8 cellular contexts compared by ENCODE assay signal in the genomic region with DNA sequence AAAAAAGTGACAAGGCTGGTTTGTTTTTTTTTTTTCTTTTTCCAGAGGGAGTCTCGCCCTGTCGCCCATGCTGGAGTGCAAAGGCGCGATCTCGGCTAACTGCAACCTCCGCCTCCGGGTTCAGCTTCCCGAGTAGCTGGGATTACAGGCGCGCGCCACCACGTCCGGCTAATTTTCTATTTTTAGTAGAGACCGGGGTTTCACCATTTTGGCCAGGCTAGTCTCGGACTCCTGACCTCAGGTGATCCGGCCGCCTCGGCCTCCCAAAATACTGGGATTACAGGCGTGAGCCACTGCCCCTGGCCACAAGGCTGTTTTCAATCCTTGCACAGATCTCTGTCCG. TPM values are rescaled to one million over a fixed set of nuclear protein-coding genes. Genes with fewer than 3 reads are reported as not detected.
A peak's percentile ranks its signal among the peaks of the same experiment; 100 is the strongest.
DNase-seq lines count a peak whose midpoint lies in the region; ATAC-seq, FAIRE-seq and TF ChIP-seq lines count a peak whose summit lies in the region.

No MANE protein-coding gene starts in this region.

- peak overlapping the region; percentile 64 for H3K4me2 ChIP-seq in DND-41 (ENCODE audit: insufficient read depth, low read length)
- H3K4me2 ChIP-seq in PC-9: peak overlapping the region; percentile 74

- H3K4me1 ChIP-seq in DND-41 (ENCODE audit: insufficient read depth, low read length) (peaks cover 28% of the 10 kb centered on the region), PC-9 (replicated peaks; ENCODE audit: insufficient read depth) (peaks cover 20% of the 10 kb centered on the region), esophagus muscularis mucosa (peaks cover 18 to 47% (median 45%) of the 10 kb centered on the region in 4 donors), pancreas (peaks cover 0 to 17% (median 13%) of the 10 kb centered on the region in 3 donors)

- no peak for FAIRE-seq in pancreas (lab: Jason Lieb, UNC)
- no peak for FAIRE-seq in HTR-8/SVneo (lab: Jason Lieb, UNC)

- peak overlapping the region; percentile 90 for H3K27ac ChIP-seq in DND-41 (ENCODE audit: low read length)
- H3K27ac ChIP-seq in PC-9: peak overlapping the region; percentile 65; the same call in 1 of the 2 replicates
- H3K27ac ChIP-seq in esophagus muscularis mucosa (replicated peaks in 1 of 4): peak overlapping the region; percentile 89 to 95 (median 90)
- peak overlapping the region; percentile 64 to 86 (median 80) for H3K27ac ChIP-seq in pancreas

- H4K20me1 ChIP-seq in DND-41 (ENCODE audit: insufficient read depth, low read length): peaks cover 6% of the 10 kb centered on the region; the same call in 1 of the 2 replicates
- H4K20me1 ChIP-seq in PC-9 (ENCODE audit: insufficient read depth): peaks cover 11% of the 10 kb centered on the region

- ATAC-seq in DND-41 (ENCODE audit: insufficient read depth, low read depth) (no peak), pancreas (no peak), GM21786 (IDR thresholded peaks at IDR 0.05; ENCODE audit: unreplicated experiment) (no peak)

- CTCF ChIA-PET in PC-9 (lab: Charles Lee): no interaction called here

- no peak for TF ChIP-seq POLR2A in esophagus muscularis mucosa (IDR thresholded peaks at IDR 0.05; ENCODE audit: low read depth)

- no peak for DNase-seq in DND-41
- DNase-seq in PC-9: no peak
- DNase-seq in esophagus muscularis mucosa (ENCODE audit: extremely low spot score): no peak
- no peak for DNase-seq in pancreas
- DNase-seq in COLO829 (ENCODE audit: low spot score): no peak
- DNase-seq in HTR-8/SVneo (ENCODE audit: insufficient read length, low spot score): no peak
- DNase-seq in NCI-H1694 treated with DMSO at 0.1 percent for 48 hours (lab: John Stamatoyannopoulos, UW): no peak

- no peaks in the 10 kb centered on the region for H3K27me3 ChIP-seq in DND-41 (ENCODE audit: insufficient read depth, low read length, poor library complexity)
- H3K27me3 ChIP-seq in PC-9 (ENCODE audit: insufficient read depth, low read depth): no peaks in the 10 kb centered on the region
- H3K27me3 ChIP-seq in esophagus muscularis mucosa: no peaks in the 10 kb centered on the region
- H3K27me3 ChIP-seq in pancreas: no peaks in the 10 kb centered on the region

- no peaks in the 10 kb centered on the region for H3K9me3 ChIP-seq in DND-41 (ENCODE audit: insufficient read depth, low read length, severe bottlenecking)
- H3K9me3 ChIP-seq in PC-9 (ENCODE audit: insufficient read depth, low read depth): no peaks in the 10 kb centered on the region
- H3K9me3 ChIP-seq in esophagus muscularis mucosa: peaks cover 0 to 3% (median 0%) of the 10 kb centered on the region in 4 donors
- no peaks in the 10 kb centered on the region for H3K9me3 ChIP-seq in pancreas

- no peak for TF ChIP-seq EP300 in esophagus muscularis mucosa (IDR thresholded peaks at IDR 0.05)

- 15% methylated on average over 19 of the region's 20 CpGs for WGBS in esophagus muscularis mucosa
- WGBS in pancreas, 2 donors: 5 to 6% methylated on average over 20 of the region's 20 CpGs

- TF ChIP-seq CTCF in DND-41 (IDR thresholded peaks at IDR 0.05; ENCODE audit: borderline replicate concordance, extremely low read depth, low read length, poor library complexity, severe bottlenecking) (no peak), PC-9 (conservative IDR thresholded peaks at IDR 0.05) (no peak), esophagus muscularis mucosa (IDR thresholded peaks at IDR 0.05) (no peak), pancreas (IDR thresholded peaks at IDR 0.05) (no peak)

- peaks cover 19% of the 10 kb centered on the region for H3F3A ChIP-seq in PC-9 (ENCODE audit: insufficient read depth, low read depth)

- H3K9ac ChIP-seq in DND-41 (ENCODE audit: low read depth, low read length): peak overlapping the region; percentile 81

- H3K36me3 ChIP-seq in DND-41 (ENCODE audit: insufficient read depth, low read length) (peaks cover 10% of the 10 kb centered on the region), PC-9 (ENCODE audit: low read depth) (no peaks in the 10 kb centered on the region), esophagus muscularis mucosa (peaks cover 0 to 27% (median 9%) of the 10 kb centered on the region in 4 donors), pancreas (no peaks in the 10 kb centered on the region)

- no peaks in the 10 kb centered on the region for H3K9me2 ChIP-seq in PC-9 (ENCODE audit: insufficient read depth)

- BruUV-seq in PC-9 (replicated peaks; lab: Mats Ljungman, UMichigan): no TSS peak

- POLR2A ChIA-PET in PC-9 (lab: Charles Lee; ENCODE audit: unreplicated experiment): no interaction called here

- peak overlapping the region; percentile 97; the same call in 1 of the 2 replicates for H2AFZ ChIP-seq in DND-41 (ENCODE audit: low read depth, low read length)
- H2AFZ ChIP-seq in PC-9: peak overlapping the region; percentile 91

- intact Hi-C loops in PC-9 (cut with micrococcal nuclease; ENCODE audit: unreplicated experiment): loop anchor here (2.0 kb wide), 1 partner anchor 79 kb away; no protein-coding TSS in a partner anchor
- intact Hi-C loops in esophagus muscularis mucosa (cut with DNase I): no loop called here
- intact Hi-C loops in pancreas (cut with DNase I): no loop called here

- peak overlapping the region; percentile 88 to 91 for H3K4me3 ChIP-seq in DND-41 (ENCODE audit: low read depth in 1 of 2, low read length in 2 of 2)
- H3K4me3 ChIP-seq in PC-9: peak overlapping the region; percentile 94
- peak overlapping the region; percentile 75 to 98 (median 84) for H3K4me3 ChIP-seq in esophagus muscularis mucosa
- peak overlapping the region; percentile 90 to 100 (median 94) for H3K4me3 ChIP-seq in pancreas

- H3K79me2 ChIP-seq in DND-41 (ENCODE audit: insufficient read depth, low read length) (peaks cover 68% of the 10 kb centered on the region), PC-9 (ENCODE audit: low read depth) (peaks cover 55% of the 10 kb centered on the region)

RNA-seq across cellular contexts. Expression of a gene that starts 0.6 kb away (rescaled TPM):
- 53.5 and 58.0 TPM in 2 replicates for total RNA-seq in PC-9 (2021)
- 100 to 1,000 TPM; 150 to 194 (median 168) TPM for total RNA-seq in esophagus muscularis mucosa
- 10 to 100 TPM; 19.2 to 46.9 (median 30.5) TPM for total RNA-seq in pancreas
- 10 to 100 TPM; 29.0 to 78.9 TPM for polyA plus RNA-seq in pancreas

RNA-seq across cellular contexts. Expression of a gene that starts 10.6 kb away (rescaled TPM):
- total RNA-seq in PC-9 (2021) (43.1 and 46.3 TPM in 2 replicates), esophagus muscularis mucosa (100 to 1,000 TPM; 102 to 199 (median 133) TPM), pancreas (10 to 100 TPM; 20.5 to 30.9 (median 25.5) TPM)
- polyA plus RNA-seq in pancreas: 10 to 100 TPM; 11.7 to 19.4 TPM
